1 cellular context compared by ENCODE assay signal in genomic region chr1:42951588-42951987, GRCh38.
TF ChIP-seq lines count a peak whose summit lies in the region.

No MANE protein-coding gene starts in this region.

TF ChIP-seq in GM23338, 12 proteins besides CTCF, POLR2A, EP300 and RAD21:
- TF ChIP-seq EZH2phosphoT487 (IDR thresholded peaks at IDR 0.05; ENCODE audit: unreplicated experiment) (no peak), STAT1 (IDR thresholded peaks at IDR 0.05; ENCODE audit: unreplicated experiment) (no peak), ZNF114 (CRISPR knock-in tag; IDR thresholded peaks at IDR 0.05) (no peak), EZH2 (IDR thresholded peaks at IDR 0.05; ENCODE audit: low read depth, unreplicated experiment) (no peak), NANOG (IDR thresholded peaks at IDR 0.05; ENCODE audit: borderline replicate concordance) (no peak), POLR2AphosphoS5 (IDR thresholded peaks at IDR 0.05; ENCODE audit: low read depth) (no peak), JUNB (IDR thresholded peaks at IDR 0.05; ENCODE audit: unreplicated experiment) (no peak), CREB1 (CRISPR knock-in tag; IDR thresholded peaks at IDR 0.05; ENCODE audit: low read depth) (no peak), REST (IDR thresholded peaks at IDR 0.05; ENCODE audit: unreplicated experiment) (no peak), ZNF331 (CRISPR knock-in tag; IDR thresholded peaks at IDR 0.05; ENCODE audit: low read depth) (no peak)
- TF ChIP-seq, protein P1, sequence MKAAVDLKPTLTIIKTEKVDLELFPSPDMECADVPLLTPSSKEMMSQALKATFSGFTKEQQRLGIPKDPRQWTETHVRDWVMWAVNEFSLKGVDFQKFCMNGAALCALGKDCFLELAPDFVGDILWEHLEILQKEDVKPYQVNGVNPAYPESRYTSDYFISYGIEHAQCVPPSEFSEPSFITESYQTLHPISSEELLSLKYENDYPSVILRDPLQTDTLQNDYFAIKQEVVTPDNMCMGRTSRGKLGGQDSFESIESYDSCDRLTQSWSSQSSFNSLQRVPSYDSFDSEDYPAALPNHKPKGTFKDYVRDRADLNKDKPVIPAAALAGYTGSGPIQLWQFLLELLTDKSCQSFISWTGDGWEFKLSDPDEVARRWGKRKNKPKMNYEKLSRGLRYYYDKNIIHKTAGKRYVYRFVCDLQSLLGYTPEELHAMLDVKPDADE (IDR thresholded peaks at IDR 0.05), result no peak
- TF ChIP-seq, protein P2, sequence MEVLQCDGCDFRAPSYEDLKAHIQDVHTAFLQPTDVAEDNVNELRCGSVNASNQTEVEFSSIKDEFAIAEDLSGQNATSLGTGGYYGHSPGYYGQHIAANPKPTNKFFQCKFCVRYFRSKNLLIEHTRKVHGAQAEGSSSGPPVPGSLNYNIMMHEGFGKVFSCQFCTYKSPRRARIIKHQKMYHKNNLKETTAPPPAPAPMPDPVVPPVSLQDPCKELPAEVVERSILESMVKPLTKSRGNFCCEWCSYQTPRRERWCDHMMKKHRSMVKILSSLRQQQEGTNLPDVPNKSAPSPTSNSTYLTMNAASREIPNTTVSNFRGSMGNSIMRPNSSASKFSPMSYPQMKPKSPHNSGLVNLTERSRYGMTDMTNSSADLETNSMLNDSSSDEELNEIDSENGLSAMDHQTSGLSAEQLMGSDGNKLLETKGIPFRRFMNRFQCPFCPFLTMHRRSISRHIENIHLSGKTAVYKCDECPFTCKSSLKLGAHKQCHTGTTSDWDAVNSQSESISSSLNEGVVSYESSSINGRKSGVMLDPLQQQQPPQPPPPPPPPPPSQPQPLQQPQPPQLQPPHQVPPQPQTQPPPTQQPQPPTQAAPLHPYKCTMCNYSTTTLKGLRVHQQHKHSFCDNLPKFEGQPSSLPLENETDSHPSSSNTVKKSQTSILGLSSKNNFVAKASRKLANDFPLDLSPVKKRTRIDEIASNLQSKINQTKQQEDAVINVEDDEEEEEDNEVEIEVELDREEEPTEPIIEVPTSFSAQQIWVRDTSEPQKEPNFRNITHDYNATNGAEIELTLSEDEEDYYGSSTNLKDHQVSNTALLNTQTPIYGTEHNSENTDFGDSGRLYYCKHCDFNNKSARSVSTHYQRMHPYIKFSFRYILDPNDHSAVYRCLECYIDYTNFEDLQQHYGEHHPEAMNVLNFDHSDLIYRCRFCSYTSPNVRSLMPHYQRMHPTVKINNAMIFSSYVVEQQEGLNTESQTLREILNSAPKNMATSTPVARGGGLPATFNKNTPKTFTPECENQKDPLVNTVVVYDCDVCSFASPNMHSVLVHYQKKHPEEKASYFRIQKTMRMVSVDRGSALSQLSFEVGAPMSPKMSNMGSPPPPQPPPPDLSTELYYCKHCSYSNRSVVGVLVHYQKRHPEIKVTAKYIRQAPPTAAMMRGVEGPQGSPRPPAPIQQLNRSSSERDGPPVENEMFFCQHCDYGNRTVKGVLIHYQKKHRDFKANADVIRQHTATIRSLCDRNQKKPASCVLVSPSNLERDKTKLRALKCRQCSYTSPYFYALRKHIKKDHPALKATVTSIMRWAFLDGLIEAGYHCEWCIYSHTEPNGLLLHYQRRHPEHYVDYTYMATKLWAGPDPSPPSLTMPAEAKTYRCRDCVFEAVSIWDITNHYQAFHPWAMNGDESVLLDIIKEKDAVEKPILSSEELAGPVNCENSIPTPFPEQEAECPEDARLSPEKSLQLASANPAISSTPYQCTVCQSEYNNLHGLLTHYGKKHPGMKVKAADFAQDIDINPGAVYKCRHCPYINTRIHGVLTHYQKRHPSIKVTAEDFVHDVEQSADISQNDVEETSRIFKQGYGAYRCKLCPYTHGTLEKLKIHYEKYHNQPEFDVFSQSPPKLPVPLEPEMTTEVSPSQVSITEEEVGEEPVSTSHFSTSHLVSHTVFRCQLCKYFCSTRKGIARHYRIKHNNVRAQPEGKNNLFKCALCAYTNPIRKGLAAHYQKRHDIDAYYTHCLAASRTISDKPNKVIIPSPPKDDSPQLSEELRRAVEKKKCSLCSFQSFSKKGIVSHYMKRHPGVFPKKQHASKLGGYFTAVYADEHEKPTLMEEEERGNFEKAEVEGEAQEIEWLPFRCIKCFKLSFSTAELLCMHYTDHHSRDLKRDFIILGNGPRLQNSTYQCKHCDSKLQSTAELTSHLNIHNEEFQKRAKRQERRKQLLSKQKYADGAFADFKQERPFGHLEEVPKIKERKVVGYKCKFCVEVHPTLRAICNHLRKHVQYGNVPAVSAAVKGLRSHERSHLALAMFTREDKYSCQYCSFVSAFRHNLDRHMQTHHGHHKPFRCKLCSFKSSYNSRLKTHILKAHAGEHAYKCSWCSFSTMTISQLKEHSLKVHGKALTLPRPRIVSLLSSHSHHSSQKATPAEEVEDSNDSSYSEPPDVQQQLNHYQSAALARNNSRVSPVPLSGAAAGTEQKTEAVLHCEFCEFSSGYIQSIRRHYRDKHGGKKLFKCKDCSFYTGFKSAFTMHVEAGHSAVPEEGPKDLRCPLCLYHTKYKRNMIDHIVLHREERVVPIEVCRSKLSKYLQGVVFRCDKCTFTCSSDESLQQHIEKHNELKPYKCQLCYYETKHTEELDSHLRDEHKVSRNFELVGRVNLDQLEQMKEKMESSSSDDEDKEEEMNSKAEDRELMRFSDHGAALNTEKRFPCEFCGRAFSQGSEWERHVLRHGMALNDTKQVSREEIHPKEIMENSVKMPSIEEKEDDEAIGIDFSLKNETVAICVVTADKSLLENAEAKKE (CRISPR knock-in tag; IDR thresholded peaks at IDR 0.05), result no peak
